ENCODE assay signal across 9 cellular contexts in the genomic region with DNA sequence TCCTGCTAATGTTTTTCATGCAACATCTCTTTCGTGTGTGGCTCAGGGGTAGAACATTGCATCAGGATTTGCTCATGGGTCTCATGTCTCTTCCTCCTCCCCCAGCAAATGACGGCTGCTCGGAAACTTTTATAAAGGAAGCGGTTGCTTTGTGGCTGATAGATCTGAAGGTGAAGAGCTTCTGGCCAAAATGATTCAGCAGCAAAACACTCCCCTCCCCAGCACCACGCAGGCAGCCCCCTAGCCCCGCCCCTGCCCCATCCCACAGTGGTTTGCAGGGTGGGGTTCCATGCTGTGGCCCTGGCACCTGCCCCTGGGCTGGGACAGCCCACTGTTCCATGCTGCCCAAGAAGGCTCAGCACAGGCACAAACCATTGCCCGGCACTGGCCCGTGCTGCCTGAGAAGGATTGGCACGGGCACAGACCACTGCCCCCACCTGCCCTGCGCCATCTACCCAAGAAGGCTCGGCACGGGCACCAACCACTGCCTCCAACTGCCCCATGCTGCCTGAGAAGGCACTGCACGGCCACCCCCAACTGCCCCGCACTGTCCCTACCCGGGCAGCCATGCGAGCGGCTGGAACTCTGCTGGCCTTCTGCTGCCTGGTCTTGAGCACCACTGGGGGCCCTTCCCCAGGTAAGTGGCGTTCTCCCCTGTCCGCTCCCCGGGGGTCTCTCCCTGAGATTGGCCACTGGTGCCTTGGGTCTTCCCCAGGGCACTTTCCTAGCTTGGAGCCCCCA. TPM values are rescaled to one million over a fixed set of nuclear protein-coding genes. Genes with fewer than 3 reads are reported as not detected.
DNase-seq lines count a peak whose midpoint lies in the region; ATAC-seq and TF ChIP-seq lines count a peak whose summit lies in the region.
"Had no signal": no experiment of that assay in that cellular context is flagged by ENCODE, and none has a peak within 500 bp of the region (broad histone marks: within the 10 kb centered on the region; RNA-seq: fewer than 3 reads in every experiment).

A gene with protein sequence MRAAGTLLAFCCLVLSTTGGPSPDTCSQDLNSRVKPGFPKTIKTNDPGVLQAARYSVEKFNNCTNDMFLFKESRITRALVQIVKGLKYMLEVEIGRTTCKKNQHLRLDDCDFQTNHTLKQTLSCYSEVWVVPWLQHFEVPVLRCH (plus strand): TSS at position 331 of the 741 bp plus-strand sequence. CDS start 237 bp downstream, at position 568.

- H3K9me3 ChIP-seq in Loucy (ENCODE audit: insufficient read depth, low read depth, low read length) (no peaks in the 10 kb centered on the region), SK-N-SH (no peaks in the 10 kb centered on the region)
- H3K9me3 ChIP-seq: body of pancreas had no signal

- H3K4me2 ChIP-seq in Loucy (ENCODE audit: low read depth, low read length, poor library complexity, severe bottlenecking) (peak within 1 kb of the TSS; percentile 93), SK-N-SH (no peak within 1 kb of the TSS)

- H3F3A ChIP-seq in Loucy (ENCODE audit: low read depth) (0 out of 2 replicates have a peak, but pooled peaks cover 2% of the 10 kb centered on the region), SK-N-SH (replicated peaks; ENCODE audit: insufficient read depth) (no peaks in the 10 kb centered on the region)

- peaks cover 18% of the 10 kb centered on the region for H3K9me3 Mint-ChIP-seq in activated CD8-positive, alpha-beta memory T cell treated with anti-CD3 and anti-CD28 coated beads, Interleukin-2, amount 10 ng/mL, durations not matched to agents 7 days and 5 days (ENCODE audit: low read depth)

- H3K27ac Mint-ChIP-seq in activated CD8-positive, alpha-beta memory T cell treated with anti-CD3 and anti-CD28 coated beads, Interleukin-2, amount 10 ng/mL, durations not matched to agents 7 days and 5 days: peak within 1 kb of the TSS; percentile 100

- intact Hi-C loops in left colon (cut with DNase I, micrococcal nuclease): no loop called here

- H4K20me1 ChIP-seq in Loucy (ENCODE audit: insufficient read depth, low read length, poor library complexity, severe bottlenecking) (no peaks in the 10 kb centered on the region), SK-N-SH (ENCODE audit: insufficient read depth) (no peaks in the 10 kb centered on the region)

- POLR2A ChIA-PET in SK-N-SH (lab: Yijun Ruan, JAX): no interaction called here

- H3K27me3 ChIP-seq in Loucy (ENCODE audit: insufficient read depth, low read length, poor library complexity, severe bottlenecking): no peaks in the 10 kb centered on the region
- H3K27me3 ChIP-seq in SK-N-SH (ENCODE audit: insufficient read depth): no peaks in the 10 kb centered on the region
- H3K27me3 ChIP-seq: body of pancreas had no signal

- peak within 1 kb of the TSS; percentile 96 for H3K4me3 Mint-ChIP-seq in activated CD8-positive, alpha-beta memory T cell treated with anti-CD3 and anti-CD28 coated beads, Interleukin-2, amount 10 ng/mL, durations not matched to agents 7 days and 5 days

- peak within 1 kb of the TSS; percentile 91 for H3K9ac ChIP-seq in Loucy (ENCODE audit: low read depth, low read length, poor library complexity, severe bottlenecking)
- H3K9ac ChIP-seq in SK-N-SH: no peak within 1 kb of the TSS

- peak; percentile 91 for ATAC-seq in activated CD8-positive, alpha-beta memory T cell treated with anti-CD3 and anti-CD28 coated beads, Interleukin-2, amount 10 ng/mL, durations not matched to agents 7 days and 5 days
- peak; percentile 59 for ATAC-seq in left colon
- ATAC-seq in HG02623 (IDR thresholded peaks at IDR 0.05; ENCODE audit: unreplicated experiment): no peak
- ATAC-seq: body of pancreas had no signal

- no peaks in the 10 kb centered on the region for H3K9me2 ChIP-seq in Loucy (replicated peaks; ENCODE audit: low read depth, low read length)
- no peaks in the 10 kb centered on the region for H3K9me2 ChIP-seq in SK-N-SH

- no peak for TF ChIP-seq EP300 in SK-N-SH (IDR thresholded peaks at IDR 0.05; ENCODE audit: borderline replicate concordance in 1 of 2, low read depth in 1 of 2, low read length in 1 of 2)

- peak; percentile 72 for DNase-seq in GM10266 (ENCODE audit: extremely low spot score)
- DNase-seq in activated CD8-positive, alpha-beta memory T cell treated with anti-CD3 and anti-CD28 coated beads, Interleukin-2, amount 10 ng/mL, durations not matched to agents 7 days and 5 days: peak; percentile 97
- peak; percentile 44 to 56 for DNase-seq in left colon
- DNase-seq in stimulated activated CD8-positive, alpha-beta memory T cell treated with anti-CD3 and anti-CD28 coated beads, Interleukin-4, amount 100 ng/mL, for 24 hours (ENCODE audit: low read depth): peak; percentile 91
- DNase-seq in NCI-H2171 treated with DMSO at 0.1 percent for 48 hours (lab: John Stamatoyannopoulos, UW): no peak
- DNase-seq in SK-N-SH: no peak

- no peak for TF ChIP-seq RAD21 in SK-N-SH (IDR thresholded peaks at IDR 0.05; ENCODE audit: low read length)

- no peak within 1 kb of the TSS for H3K27ac ChIP-seq in SK-N-SH (ENCODE audit: low read depth in 2 of 2, low read length in 1 of 2)

- 18% methylated on average over 8 of the region's 20 CpGs for WGBS in SK-N-SH (ENCODE audit: low lambda C conversion rate)

- TF ChIP-seq CTCF in GM10266 (IDR thresholded peaks at IDR 0.05; ENCODE audit: control insufficient read depth, insufficient read depth, low read depth, missing control alignments): no peak
- TF ChIP-seq CTCF in Loucy (conservative IDR thresholded peaks at IDR 0.05; ENCODE audit: low read length): no peak
- no peak for TF ChIP-seq CTCF in SK-N-SH (IDR thresholded peaks at IDR 0.05)

- no peaks in the 10 kb centered on the region for H3K36me3 ChIP-seq in Loucy (ENCODE audit: insufficient read depth, low read length)
- H3K36me3 ChIP-seq in SK-N-SH (replicated peaks in 1 of 2; ENCODE audit: control insufficient read depth in 1 of 2, insufficient read depth in 2 of 2, low read length in 1 of 2): no peaks in the 10 kb centered on the region

- H3K27me3 Mint-ChIP-seq in activated CD8-positive, alpha-beta memory T cell treated with anti-CD3 and anti-CD28 coated beads, Interleukin-2, amount 10 ng/mL, durations not matched to agents 7 days and 5 days: no peaks in the 10 kb centered on the region

- H3K4me1 ChIP-seq in Loucy (ENCODE audit: insufficient read depth, low read length, poor library complexity, severe bottlenecking) (peaks cover 57% of the 10 kb centered on the region), SK-N-SH (ENCODE audit: control insufficient read depth in 1 of 2, insufficient read depth in 2 of 2, low read depth in 1 of 2, low read length in 1 of 2) (peaks cover 0 to 6% of the 10 kb centered on the region in 2 experiments; a peak in 1 of 4 replicates)
- H3K4me1 ChIP-seq: body of pancreas had no signal

- H3K36me3 Mint-ChIP-seq in activated CD8-positive, alpha-beta memory T cell treated with anti-CD3 and anti-CD28 coated beads, Interleukin-2, amount 10 ng/mL, durations not matched to agents 7 days and 5 days: peaks cover 74% of the 10 kb centered on the region

- H3K79me2 ChIP-seq in Loucy (ENCODE audit: insufficient read depth, low read length) (peaks cover 48% of the 10 kb centered on the region), SK-N-SH (ENCODE audit: insufficient read depth) (no peaks in the 10 kb centered on the region)

- H2AFZ ChIP-seq in Loucy (ENCODE audit: low read length) (no peak within 1 kb of the TSS), SK-N-SH (ENCODE audit: low read depth) (no peak within 1 kb of the TSS)

- CTCF ChIA-PET in activated CD8-positive, alpha-beta memory T cell treated with anti-CD3 and anti-CD28 coated beads, Interleukin-2, amount 10 ng/mL, durations not matched to agents 7 days and 5 days (lab: Charles Lee): interaction anchor here (0.9 to 4.7 kb wide), 3 partner anchors 12 to 29 kb away, joined by 3 to 33 read pairs (median 5); no protein-coding TSS in a partner anchor
- CTCF ChIA-PET in SK-N-SH (lab: Yijun Ruan, JAX): interaction anchor here (1.0 kb wide), 1 partner anchor 45 kb away, joined by 3 read pairs; no protein-coding TSS in a partner anchor

- peaks cover 62% of the 10 kb centered on the region for H3K4me1 Mint-ChIP-seq in activated CD8-positive, alpha-beta memory T cell treated with anti-CD3 and anti-CD28 coated beads, Interleukin-2, amount 10 ng/mL, durations not matched to agents 7 days and 5 days

- H3K4me3 ChIP-seq in Loucy (ENCODE audit: low read length, poor library complexity, severe bottlenecking) (peak within 1 kb of the TSS; percentile 80), SK-N-SH (ENCODE audit: low read depth in 2 of 2, low read length in 1 of 2) (no peak within 1 kb of the TSS)
- H3K4me3 ChIP-seq: body of pancreas had no signal

TF ChIP-seq in SK-N-SH, 30 proteins besides CTCF, POLR2A, EP300 and RAD21 (continues in another document):
- TF ChIP-seq GATA2 (CRISPR knock-in tag; IDR thresholded peaks at IDR 0.05) (no peak), RFX5 (IDR thresholded peaks at IDR 0.05; ENCODE audit: low read length) (no peak), FOSL2 (IDR thresholded peaks at IDR 0.05; ENCODE audit: borderline replicate concordance, low read depth) (no peak)
- TF ChIP-seq, protein P1, sequence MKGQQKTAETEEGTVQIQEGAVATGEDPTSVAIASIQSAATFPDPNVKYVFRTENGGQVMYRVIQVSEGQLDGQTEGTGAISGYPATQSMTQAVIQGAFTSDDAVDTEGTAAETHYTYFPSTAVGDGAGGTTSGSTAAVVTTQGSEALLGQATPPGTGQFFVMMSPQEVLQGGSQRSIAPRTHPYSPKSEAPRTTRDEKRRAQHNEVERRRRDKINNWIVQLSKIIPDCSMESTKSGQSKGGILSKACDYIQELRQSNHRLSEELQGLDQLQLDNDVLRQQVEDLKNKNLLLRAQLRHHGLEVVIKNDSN (IDR thresholded peaks at IDR 0.05; ENCODE audit: borderline replicate concordance, low read depth): no peak

RNA-seq across cellular contexts. Expression of the gene that starts here (rescaled TPM):
- 100 to 1,000 TPM; 177 to 202 TPM for total RNA-seq in activated CD8-positive, alpha-beta memory T cell treated with anti-CD3 and anti-CD28 coated beads, Interleukin-2, amount 10 ng/mL, durations not matched to agents 7 days and 5 days
- total RNA-seq in left colon: 1 to 10 TPM in 1 of 2 donors, under 1 TPM in 1; 0.85 to 1.8 TPM
- polyA plus RNA-seq in SK-N-SH (2012; rRNA removed): 0.07 and 0.08 TPM in 2 replicates
- 0.05 TPM in 1 of 2 replicates, not detected in the other for polyA plus RNA-seq in SK-N-SH (2012; cell fraction: cytosol; rRNA removed)
- not detected in 2 replicates for polyA plus RNA-seq in SK-N-SH (2012; cell fraction: nucleus; rRNA removed)

Comparison
In these comparisons a context has a peak if more than half of its experiments do, and no peak if none do; other contexts are left out.
1. RNA of the gene that starts here (total RNA-seq): 177 to 202 TPM in activated CD8-positive, alpha-beta memory T cell treated with anti-CD3 and anti-CD28 coated beads, Interleukin-2, amount 10 ng/mL, durations not matched to agents 7 days and 5 days; 0.85 to 1.8 TPM in left colon; every median in the first group is over 10 times any median in the second.
2. DNase-seq: peak in GM10266 (single experiment), activated CD8-positive, alpha-beta memory T cell treated with anti-CD3 and anti-CD28 coated beads, Interleukin-2, amount 10 ng/mL, durations not matched to agents 7 days and 5 days (single experiment), left colon (2 of 2) and stimulated activated CD8-positive, alpha-beta memory T cell treated with anti-CD3 and anti-CD28 coated beads, Interleukin-4, amount 100 ng/mL, for 24 hours (single experiment); none in NCI-H2171 treated with DMSO at 0.1 percent for 48 hours (single experiment) and SK-N-SH (single experiment).